ENCODE assay signal across 8 cellular contexts in genomic region chr5:103260951-103261350, GRCh38. TPM values are rescaled to one million over a fixed set of nuclear protein-coding genes. Genes with fewer than 3 reads are reported as not detected.
DNase-seq lines count a peak whose midpoint lies in the region; ATAC-seq and TF ChIP-seq lines count a peak whose summit lies in the region.

No MANE protein-coding gene starts in this region.

- no peaks in the 10 kb centered on the region for H3K27me3 ChIP-seq in GM23248 (replicated peaks; ENCODE audit: insufficient read depth)
- H3K27me3 ChIP-seq in osteoblast (ENCODE audit: insufficient read depth, low read length): no peaks in the 10 kb centered on the region
- no peaks in the 10 kb centered on the region for H3K27me3 ChIP-seq in lower lobe of right lung (ENCODE audit: low read depth)

- H3K79me2 ChIP-seq in GM23248 (ENCODE audit: insufficient read depth) (peaks cover 74% of the 10 kb centered on the region), osteoblast (ENCODE audit: insufficient read depth, low read length) (peaks cover 74% of the 10 kb centered on the region)

- intact Hi-C loops in activated CD4-positive, alpha-beta T cell treated with anti-CD3 and anti-CD28 coated beads, Interleukin-2, amount 10 ng/mL, durations not matched to agents 24 days and 14 days (cut with micrococcal nuclease): no loop called here
- intact Hi-C loops in lower lobe of right lung (cut with DNase I): no loop called here

- H3K9me2 ChIP-seq in GM23248 (ENCODE audit: insufficient read depth): no peaks in the 10 kb centered on the region

- WGBS in GM23248 (ENCODE audit: low coverage in 1 of 2, low lambda C conversion rate in 2 of 2, missing lambda C conversion rate in 2 of 2), 2 experiments: 33 to 39% methylated on average over 3 of the region's 3 CpGs

- H2AFZ ChIP-seq in GM23248 (no peak overlapping the region), osteoblast (ENCODE audit: low read length) (no peak overlapping the region)

- H3K4me1 ChIP-seq in GM23248 (ENCODE audit: insufficient read depth) (peaks cover 33% of the 10 kb centered on the region), osteoblast (ENCODE audit: insufficient read depth, low read length) (peaks cover 24% of the 10 kb centered on the region), lower lobe of right lung (peaks cover 27% of the 10 kb centered on the region)

- H3K4me3 Mint-ChIP-seq in activated CD4-positive, alpha-beta T cell treated with anti-CD3 and anti-CD28 coated beads, Interleukin-2, amount 10 ng/mL, durations not matched to agents 24 days and 14 days: peak overlapping the region; percentile 49
- H3K4me3 Mint-ChIP-seq in IgD-negative memory B cell: peak overlapping the region; percentile 31 to 64 (median 48)
- H3K4me3 Mint-ChIP-seq in stimulated activated memory B cell treated with anti-CD40 and anti-IgM and Interleukin-4, amounts not matched to agents 10 μg/mL and 1 μg/mL and 100 μg/mL, for 72 hours: no peak overlapping the region

- no peak for ATAC-seq in stimulated activated memory B cell treated with anti-CD40 and anti-IgM and Interleukin-4, amounts not matched to agents 10 μg/mL and 1 μg/mL and 100 μg/mL, for 72 hours
- ATAC-seq in lower lobe of right lung: no peak

- peak overlapping the region; percentile 87 for H3K9ac ChIP-seq in GM23248

- H3K36me3 ChIP-seq in GM23248 (ENCODE audit: low read depth) (0 out of 2 replicates have a peak, but pooled peaks cover 2% of the 10 kb centered on the region), osteoblast (ENCODE audit: insufficient read depth, low read length) (no peaks in the 10 kb centered on the region), lower lobe of right lung (no peaks in the 10 kb centered on the region)

- no peak overlapping the region for H3K27ac Mint-ChIP-seq in activated CD4-positive, alpha-beta T cell treated with anti-CD3 and anti-CD28 coated beads, Interleukin-2, amount 10 ng/mL, durations not matched to agents 24 days and 14 days
- H3K27ac Mint-ChIP-seq in IgD-negative memory B cell: no peak overlapping the region
- H3K27ac Mint-ChIP-seq in stimulated activated memory B cell treated with anti-CD40 and anti-IgM and Interleukin-4, amounts not matched to agents 10 μg/mL and 1 μg/mL and 100 μg/mL, for 72 hours: no peak overlapping the region

- H3K27ac ChIP-seq in GM23248: no peak overlapping the region
- H3K27ac ChIP-seq in osteoblast (ENCODE audit: low read depth, low read length): no peak overlapping the region
- no peak overlapping the region for H3K27ac ChIP-seq in lower lobe of right lung

- peak overlapping the region; percentile 85 for H3K4me2 ChIP-seq in GM23248 (ENCODE audit: unreplicated experiment)
- peak overlapping the region; percentile 82 for H3K4me2 ChIP-seq in osteoblast (ENCODE audit: insufficient read depth, low read length)

- TF ChIP-seq CTCF in osteoblast (IDR thresholded peaks at IDR 0.05; ENCODE audit: extremely low read depth, low read depth, low read length) (no peak), lower lobe of right lung (IDR thresholded peaks at IDR 0.05) (no peak)

- no peaks in the 10 kb centered on the region for H3K9me3 ChIP-seq in GM23248 (ENCODE audit: low read depth)
- no peaks in the 10 kb centered on the region for H3K9me3 ChIP-seq in osteoblast (ENCODE audit: low read depth, low read length)
- no peaks in the 10 kb centered on the region for H3K9me3 ChIP-seq in lower lobe of right lung

- peaks cover 22% of the 10 kb centered on the region for H4K20me1 ChIP-seq in GM23248 (ENCODE audit: insufficient read depth)
- H4K20me1 ChIP-seq in osteoblast (ENCODE audit: insufficient read depth, low read length): peaks cover 30% of the 10 kb centered on the region

- H3K9me3 Mint-ChIP-seq in activated CD4-positive, alpha-beta T cell treated with anti-CD3 and anti-CD28 coated beads, Interleukin-2, amount 10 ng/mL, durations not matched to agents 24 days and 14 days: no peaks in the 10 kb centered on the region
- no peaks in the 10 kb centered on the region for H3K9me3 Mint-ChIP-seq in IgD-negative memory B cell
- no peaks in the 10 kb centered on the region for H3K9me3 Mint-ChIP-seq in stimulated activated memory B cell treated with anti-CD40 and anti-IgM and Interleukin-4, amounts not matched to agents 10 μg/mL and 1 μg/mL and 100 μg/mL, for 72 hours

- H3K4me1 Mint-ChIP-seq in activated CD4-positive, alpha-beta T cell treated with anti-CD3 and anti-CD28 coated beads, Interleukin-2, amount 10 ng/mL, durations not matched to agents 24 days and 14 days: peaks cover 23% of the 10 kb centered on the region
- peaks cover 7 to 23% (median 17%) of the 10 kb centered on the region in 3 donors for H3K4me1 Mint-ChIP-seq in IgD-negative memory B cell
- H3K4me1 Mint-ChIP-seq in stimulated activated memory B cell treated with anti-CD40 and anti-IgM and Interleukin-4, amounts not matched to agents 10 μg/mL and 1 μg/mL and 100 μg/mL, for 72 hours: peaks cover 31% of the 10 kb centered on the region

- no peak for DNase-seq in activated CD4-positive, alpha-beta T cell treated with anti-CD3 and anti-CD28 coated beads, Interleukin-2, amount 10 ng/mL, durations not matched to agents 24 days and 14 days
- DNase-seq in activated CD4-positive, alpha-beta T cell treated with anti-CD3 and anti-CD28 coated beads for 1 hour: no peak
- DNase-seq in GM23248 (no peak), osteoblast (ENCODE audit: insufficient read length, low spot score, missing footprints) (no peak), NCI-H510A (lab: John Stamatoyannopoulos, UW) (no peak), lower lobe of right lung (no peak)

- H3K36me3 Mint-ChIP-seq in activated CD4-positive, alpha-beta T cell treated with anti-CD3 and anti-CD28 coated beads, Interleukin-2, amount 10 ng/mL, durations not matched to agents 24 days and 14 days (ENCODE audit: low read depth): peaks cover 3% of the 10 kb centered on the region
- H3K36me3 Mint-ChIP-seq in IgD-negative memory B cell: peaks cover 1% of the 10 kb centered on the region
- H3K36me3 Mint-ChIP-seq in stimulated activated memory B cell treated with anti-CD40 and anti-IgM and Interleukin-4, amounts not matched to agents 10 μg/mL and 1 μg/mL and 100 μg/mL, for 72 hours: no peaks in the 10 kb centered on the region

- peaks cover 5% of the 10 kb centered on the region for H3K27me3 Mint-ChIP-seq in activated CD4-positive, alpha-beta T cell treated with anti-CD3 and anti-CD28 coated beads, Interleukin-2, amount 10 ng/mL, durations not matched to agents 24 days and 14 days
- peaks cover 4% of the 10 kb centered on the region for H3K27me3 Mint-ChIP-seq in IgD-negative memory B cell
- peaks cover 5% of the 10 kb centered on the region for H3K27me3 Mint-ChIP-seq in stimulated activated memory B cell treated with anti-CD40 and anti-IgM and Interleukin-4, amounts not matched to agents 10 μg/mL and 1 μg/mL and 100 μg/mL, for 72 hours

- H3K4me3 ChIP-seq in GM23248: peak overlapping the region; percentile 93
- peak overlapping the region; percentile 92 for H3K4me3 ChIP-seq in osteoblast (ENCODE audit: insufficient read depth, low read length)
- H3K4me3 ChIP-seq in lower lobe of right lung: no peak overlapping the region

- in situ Hi-C loops in GM23248 (cut with MboI): no loop called here

- peaks cover 32% of the 10 kb centered on the region for H3F3A ChIP-seq in GM23248 (ENCODE audit: insufficient read depth)

RNA-seq across cellular contexts. Expression of gene MACIR, which starts 2.4 kb away (rescaled TPM):
- total RNA-seq in activated CD4-positive, alpha-beta T cell treated with anti-CD3 and anti-CD28 coated beads, Interleukin-2, amount 10 ng/mL, durations not matched to agents 24 days and 14 days: 12.1 and 13.3 TPM in 2 replicates
- total RNA-seq in GM23248 (2014; rRNA removed; shearing (Covaris generic)): 31.5 and 36.3 TPM in 2 replicates
- 35.6 and 35.7 TPM in 2 replicates for polyA plus RNA-seq in GM23248 (2016; fragmentation: Nextera tagmentation; extraction: Ambion mirVana)
- 2.2 TPM for polyA plus RNA-seq in IgD-negative memory B cell
- total RNA-seq in osteoblast: 8.0 and 10.3 TPM in 2 replicates
- total RNA-seq in lower lobe of right lung: 4.9 TPM
